In the genomic region with DNA sequence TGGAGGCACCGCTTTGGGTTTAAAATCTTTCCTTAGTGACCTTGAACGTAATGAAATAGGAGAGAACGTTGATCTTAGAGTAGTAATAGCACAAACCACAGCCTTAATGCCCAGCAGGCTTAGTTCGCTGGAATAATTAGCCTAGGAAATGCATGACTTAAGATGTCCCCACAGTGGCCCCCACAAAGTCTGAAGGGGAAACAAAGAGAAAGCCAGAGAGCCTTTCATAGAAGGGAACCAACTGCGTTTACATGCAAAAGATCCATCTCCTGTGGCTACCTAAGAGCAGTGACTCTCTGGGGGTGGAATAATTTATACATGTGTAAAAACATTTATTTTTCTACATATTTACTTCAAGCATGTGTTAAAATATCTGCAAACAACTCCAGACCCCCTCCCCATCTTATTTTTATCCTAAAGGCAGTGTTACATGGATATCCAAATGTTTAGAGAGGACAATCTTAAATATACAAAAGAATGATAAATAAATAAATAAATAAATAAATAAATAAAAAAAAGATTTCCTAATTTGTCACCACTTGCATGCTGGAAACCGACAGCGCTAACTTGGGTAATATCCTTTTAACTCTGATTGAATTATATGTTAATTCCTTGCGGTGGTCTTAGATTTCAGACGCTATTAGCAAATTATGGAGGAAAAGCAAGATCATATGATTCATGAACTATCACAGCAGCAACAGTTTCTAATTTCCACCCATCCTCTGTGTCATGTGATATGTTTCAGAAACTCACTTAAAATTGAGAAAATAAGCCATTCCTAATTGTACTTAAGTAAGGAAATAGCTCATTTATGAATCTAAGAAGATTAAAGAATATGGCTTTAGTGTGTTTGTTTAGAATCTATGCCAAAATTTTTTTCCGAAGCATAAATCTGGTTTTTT, we compare ENCODE assay signal across 11 cellular contexts. TPM values are rescaled to one million over a fixed set of nuclear protein-coding genes. Genes with fewer than 3 reads are reported as not detected.
DNase-seq lines count a peak whose midpoint lies in the region; ATAC-seq and TF ChIP-seq lines count a peak whose summit lies in the region.
"Had no signal": no experiment of that assay in that cellular context is flagged by ENCODE, and none has a peak within 500 bp of the region (broad histone marks: within the 10 kb centered on the region; RNA-seq: fewer than 3 reads in every experiment).

No MANE protein-coding gene starts in this region.

- H3K36me3 ChIP-seq in GM23248 (ENCODE audit: low read depth) (no peaks in the 10 kb centered on the region), SK-N-MC (ENCODE audit: insufficient read depth, low read length) (no peaks in the 10 kb centered on the region), brain microvascular endothelial cell (replicated peaks) (no peaks in the 10 kb centered on the region)

- peak overlapping the region; percentile 75 for H3K4me2 ChIP-seq in GM23248 (ENCODE audit: unreplicated experiment)

- H3K27ac ChIP-seq in GM23248 (0 out of 2 replicates have a peak overlapping the region, but pooled peaks have one; percentile 60), SK-N-MC (peak overlapping the region; percentile 73), skin epidermis (peak overlapping the region in 12 of 21 experiments; percentile 26 to 83 (median 49)), brain microvascular endothelial cell (no peak overlapping the region)

- peaks cover 36% of the 10 kb centered on the region for H3K4me1 ChIP-seq in GM23248 (ENCODE audit: insufficient read depth)

- no peaks in the 10 kb centered on the region for H3K79me2 ChIP-seq in GM23248 (ENCODE audit: insufficient read depth)

- in situ Hi-C loops in GM23248 (cut with MboI): no loop called here
- in situ Hi-C loops in brain microvascular endothelial cell (cut with HindIII; ENCODE audit: low pct_ligation_motif_present, low sequenced_read_pairs): no loop called here

- H3K9ac ChIP-seq in GM23248 (peak overlapping the region; percentile 71), SK-N-MC (ENCODE audit: insufficient read length) (no peak overlapping the region)

- H3K9me3 ChIP-seq in GM23248 (ENCODE audit: low read depth) (no peaks in the 10 kb centered on the region), SK-N-MC (ENCODE audit: low read depth, low read length) (0 out of 2 replicates have a peak, but pooled peaks cover 2% of the 10 kb centered on the region)

- peaks cover 18% of the 10 kb centered on the region for H3K4me1 Mint-ChIP-seq in stimulated activated effector memory CD8-positive, alpha-beta T cell treated with anti-CD3 and anti-CD28 coated beads, Interleukin-12 subunit alpha, Interleukin-12 subunit beta, amount 100 ng/mL, for 72 hours

- H3K27ac Mint-ChIP-seq in stimulated activated effector memory CD8-positive, alpha-beta T cell treated with anti-CD3 and anti-CD28 coated beads, Interleukin-12 subunit alpha, Interleukin-12 subunit beta, amount 100 ng/mL, for 72 hours: no peak overlapping the region

- H4K20me1 ChIP-seq in GM23248 (ENCODE audit: insufficient read depth): no peaks in the 10 kb centered on the region

- no peak for TF ChIP-seq CTCF in brain microvascular endothelial cell (IDR thresholded peaks at IDR 0.05; ENCODE audit: low read depth, low read length, missing control alignments)

- H3K9me3 Mint-ChIP-seq in stimulated activated effector memory CD8-positive, alpha-beta T cell treated with anti-CD3 and anti-CD28 coated beads, Interleukin-12 subunit alpha, Interleukin-12 subunit beta, amount 100 ng/mL, for 72 hours: no peaks in the 10 kb centered on the region

- WGBS in GM23248 (ENCODE audit: low coverage in 1 of 2, low lambda C conversion rate in 2 of 2, missing lambda C conversion rate in 2 of 2), 2 experiments: 87 to 93% methylated on average over 10 of the region's 10 CpGs

- H3K4me3 ChIP-seq in GM23248: peak overlapping the region; percentile 57
- H3K4me3 ChIP-seq in SK-N-MC: peak overlapping the region; percentile 54; the same call in 1 of the 2 replicates
- H3K4me3 ChIP-seq in skin epidermis: peak overlapping the region in 1 of 7 experiments; percentile 17
- H3K4me3 ChIP-seq in brain microvascular endothelial cell (ENCODE audit: low read depth, low read length): no peak overlapping the region

- no peak overlapping the region for H3K4me3 Mint-ChIP-seq in stimulated activated effector memory CD8-positive, alpha-beta T cell treated with anti-CD3 and anti-CD28 coated beads, Interleukin-12 subunit alpha, Interleukin-12 subunit beta, amount 100 ng/mL, for 72 hours
- H3K4me3 Mint-ChIP-seq: activated T-cell treated with anti-CD3 and anti-CD28 coated beads, Interleukin-2, amount 50 U/mL, for 4 hours had no signal

- ATAC-seq in stimulated activated effector memory CD8-positive, alpha-beta T cell treated with anti-CD3 and anti-CD28 coated beads, Interleukin-12 subunit alpha, Interleukin-12 subunit beta, amount 100 ng/mL, for 72 hours: no peak
- no peak for ATAC-seq in GM19455 (IDR thresholded peaks at IDR 0.05; ENCODE audit: unreplicated experiment)
- ATAC-seq: activated T-cell treated with anti-CD3 and anti-CD28 coated beads, Interleukin-2, amount 50 U/mL, for 4 hours; esophagus mucosa had no signal

- no peaks in the 10 kb centered on the region for H3K36me3 Mint-ChIP-seq in stimulated activated effector memory CD8-positive, alpha-beta T cell treated with anti-CD3 and anti-CD28 coated beads, Interleukin-12 subunit alpha, Interleukin-12 subunit beta, amount 100 ng/mL, for 72 hours

- DNase-seq in GM23248 (no peak), SK-N-MC (ENCODE audit: low read depth, low spot score) (no peak), iPS-NIHi11 (ENCODE audit: low spot score) (peak; percentile 47), brain microvascular endothelial cell (no peak)
- DNase-seq in stimulated activated effector memory CD8-positive, alpha-beta T cell treated with anti-CD3 and anti-CD28 coated beads, Interleukin-12 subunit alpha, Interleukin-12 subunit beta, amount 100 ng/mL, for 72 hours (ENCODE audit: low spot score in 2 of 2): no peak
- no peak for DNase-seq in stimulated activated CD8-positive, alpha-beta memory T cell treated with anti-CD3 and anti-CD28 coated beads, Interleukin-4, amount 100 ng/mL, for 48 hours
- DNase-seq: activated T-cell treated with anti-CD3 and anti-CD28 coated beads, Interleukin-2, amount 50 U/mL, for 4 hours; NCI-H187 had no signal

- H3F3A ChIP-seq in GM23248 (ENCODE audit: insufficient read depth): peaks cover 29% of the 10 kb centered on the region

- peak overlapping the region; percentile 64; the same call in 1 of the 2 replicates for H2AFZ ChIP-seq in GM23248

- no peaks in the 10 kb centered on the region for H3K9me2 ChIP-seq in GM23248 (ENCODE audit: insufficient read depth)

- H3K27me3 ChIP-seq in GM23248 (replicated peaks; ENCODE audit: insufficient read depth) (no peaks in the 10 kb centered on the region), brain microvascular endothelial cell (replicated peaks) (no peaks in the 10 kb centered on the region)

RNA-seq across cellular contexts. Expression of a gene that starts 23.4 kb away (rescaled TPM):
- 51.0 and 56.0 TPM in 2 replicates for total RNA-seq in GM23248 (2014; rRNA removed; shearing (Covaris generic))
- polyA plus RNA-seq in GM23248 (2016; fragmentation: Nextera tagmentation; extraction: Ambion mirVana): 112 and 116 TPM in 2 replicates
